In genomic region chr6:156017838-156018237, GRCh38 we compare ENCODE assay signal across 28 cellular contexts.
DNase-seq lines count a peak whose midpoint lies in the region.
"Had no signal": no experiment of that assay in that cellular context is flagged by ENCODE, and none has a peak within 500 bp of the region (broad histone marks: within the 10 kb centered on the region; RNA-seq: fewer than 3 reads in every experiment).

No MANE protein-coding gene starts in this region.

- DNase-seq in A172 (ENCODE audit: low spot score) (peak; percentile 8), HCEC 1CT (peak; percentile 47), dedifferentiated amniotic fluid mesenchymal stem cell (ENCODE audit: extremely low spot score) (peak; percentile 17), kidney tubule cell (ENCODE audit: low spot score) (peak; percentile 80), NCI-H2227 treated with DMSO at 0.1 percent for 48 hours (lab: John Stamatoyannopoulos, UW) (no peak), T-helper 9 cell (no peak), dermis blood vessel endothelial cell (no peak)
- no peak for DNase-seq in stimulated activated CD4-positive, alpha-beta T cell treated with anti-CD3 and anti-CD28 coated beads, Interleukin-4, amount 100 ng/mL, for 4 hours
- DNase-seq: activated CD4-positive, alpha-beta T cell treated with anti-CD3 and anti-CD28 coated beads, Interleukin-2, amount 10 ng/mL, durations not matched to agents 24 days and 14 days; activated effector memory CD4-positive, alpha-beta T cell treated with anti-CD3 and anti-CD28 coated beads, Interleukin-2, amount 50 U/mL, for 16 hours; activated naive CD8-positive, alpha-beta T cell treated with anti-CD3 and anti-CD28 coated beads, Interleukin-2, amount 10 ng/mL, durations not matched to agents 7 days and 5 days; activated T-cell treated with anti-CD3 and anti-CD28 coated beads, Interleukin-2, amount 50 U/mL, for 24 hours; caudate nucleus; CD4-positive, alpha-beta T cell; effector memory CD8-positive, alpha-beta T cell; gastrocnemius medialis; left colon; NCI-H1417; NCI-H2081; NCI-H226; nephron progenitor cell; pancreas; retina; RPMI8226; small intestine; stimulated activated naive CD8-positive, alpha-beta T cell treated with anti-CD3 and anti-CD28 coated beads, Interleukin-15, Interleukin-2, amounts not matched to agents 100 U/mL and 50 U/mL, for 24 hours; T1000; testis had no signal

Comparison
In these comparisons a context has a peak if more than half of its experiments do, and no peak if none do; other contexts are left out.
1. DNase-seq: peak in A172 (single experiment), HCEC 1CT (single experiment), dedifferentiated amniotic fluid mesenchymal stem cell (single experiment) and kidney tubule cell (single experiment); none in stimulated activated CD4-positive, alpha-beta T cell treated with anti-CD3 and anti-CD28 coated beads, Interleukin-4, amount 100 ng/mL, for 4 hours (0 of 2), NCI-H2227 treated with DMSO at 0.1 percent for 48 hours (single experiment), T-helper 9 cell (single experiment) and dermis blood vessel endothelial cell (single experiment).